Comparison of ENCODE assay signal across 22 cellular contexts in the genomic region with DNA sequence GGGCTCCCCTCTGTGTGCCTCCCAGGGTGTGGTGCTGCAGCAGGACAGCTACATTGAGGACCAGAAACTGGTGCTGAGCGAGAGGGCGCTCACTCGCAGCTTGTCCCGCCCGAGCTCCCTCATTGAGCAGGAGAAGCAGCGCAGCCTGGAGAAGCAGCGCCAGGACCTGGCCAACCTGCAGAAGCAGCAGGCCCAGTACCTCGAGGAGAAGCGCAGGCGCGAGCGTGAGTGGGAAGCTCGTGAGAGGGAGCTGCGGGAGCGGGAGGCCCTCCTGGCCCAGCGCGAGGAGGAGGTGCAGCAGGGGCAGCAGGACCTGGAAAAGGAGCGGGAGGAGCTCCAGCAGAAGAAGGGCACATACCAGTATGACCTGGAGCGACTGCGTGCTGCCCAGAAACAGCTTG. TPM values are rescaled to one million over a fixed set of nuclear protein-coding genes. Genes with fewer than 3 reads are reported as not detected.
A peak's percentile ranks its signal among the peaks of the same experiment; 100 is the strongest.
DNase-seq lines count a peak whose midpoint lies in the region; ATAC-seq, FAIRE-seq and TF ChIP-seq lines count a peak whose summit lies in the region.
"Had no signal": no experiment of that assay in that cellular context is flagged by ENCODE, and none has a peak within 500 bp of the region (broad histone marks: within the 10 kb centered on the region; RNA-seq: fewer than 3 reads in every experiment).

No MANE protein-coding gene starts in this region.

- no peak overlapping the region for H3K4me3 Mint-ChIP-seq in H9

- no peak overlapping the region for H2BK120ac ChIP-seq in H9 (ENCODE audit: low read depth, low read length, poor library complexity, severe bottlenecking)
- no peak overlapping the region for H2BK120ac ChIP-seq in H1 (replicated peaks; ENCODE audit: low read depth, low read length)

- no peak for TF ChIP-seq CTCF in H9 (conservative IDR thresholded peaks at IDR 0.05)
- no peak for TF ChIP-seq CTCF in H1 (IDR thresholded peaks at IDR 0.05; ENCODE audit: control extremely low read depth in 1 of 3, insufficient read depth in 1 of 3, low read depth in 1 of 3, low read length in 3 of 3)
- TF ChIP-seq CTCF in spleen (IDR thresholded peaks at IDR 0.05 in 8 of 11, conservative IDR thresholded peaks at IDR 0.05 in 3 of 11), result no peak

- peak; percentile 13 to 16 for DNase-seq in activated T-cell treated with anti-CD3 and anti-CD28 coated beads, Interleukin-2, amount 50 U/mL, for 48 hours
- DNase-seq in activated T-cell treated with anti-CD3 and anti-CD28 coated beads for 4 hours, result no peak
- DNase-seq in H9, result peak; percentile 50
- DNase-seq in H1 (ENCODE audit: low read depth in 1 of 2, low spot score in 2 of 2), result no peak
- peak; percentile 71 for DNase-seq in spleen
- no peak for DNase-seq in medulla oblongata (ENCODE audit: extremely low spot score)
- DNase-seq in activated naive CD4-positive, alpha-beta T cell treated with anti-CD3 and anti-CD28 coated beads, Interleukin-2, amount 50 U/mL, for 16 hours, result no peak
- DNase-seq: activated CD4-positive, alpha-beta T cell treated with anti-CD3 and anti-CD28 coated beads, Interleukin-2, amount 50 U/mL, for 1 hour; activated naive CD4-positive, alpha-beta T cell treated with Interleukin-2 at 50 U/mL for 16 hours; Caco-2; central memory CD4-positive, alpha-beta T cell; foreskin fibroblast; NCI-H1105; NCI-H2029 treated with DMSO at 0.1 percent for 48 hours; NCI-H446; PC-3 had no signal

- H3T11ph ChIP-seq in H9 (ENCODE audit: low read length), result no peak overlapping the region

- TF ChIP-seq POLR2A in H1 (IDR thresholded peaks at IDR 0.05; ENCODE audit: control extremely low read depth in 1 of 2, low read depth in 2 of 2, low read length in 2 of 2) (no peak), spleen (IDR thresholded peaks at IDR 0.05) (no peak)

- no peak overlapping the region; the same call in 1 of the 2 replicates for H3K14ac ChIP-seq in H9 (ENCODE audit: insufficient read depth, low read length)
- no peak overlapping the region for H3K14ac ChIP-seq in H1 (ENCODE audit: insufficient read length)

- intact Hi-C loops in spleen (cut with DNase I; ENCODE audit: low total_unique reads), result no loop called here

- peaks cover 0 to 31% (median 21%) of the 10 kb centered on the region in 4 experiments; a peak in 7 of 8 replicates for H3K36me3 ChIP-seq in H1 (ENCODE audit: control insufficient read depth in 2 of 4, insufficient read depth in 4 of 4, low read length in 3 of 4)
- H3K36me3 ChIP-seq in spleen, result peaks cover 9 to 100% (median 90%) of the 10 kb centered on the region in 6 donors

- H4K20me1 ChIP-seq in H9 (ENCODE audit: control insufficient read depth, insufficient read depth, insufficient read length) (no peaks in the 10 kb centered on the region), H1 (replicated peaks in 1 of 2; ENCODE audit: control insufficient read depth in 1 of 2, insufficient read depth in 2 of 2, low read length in 2 of 2) (peaks cover 0 to 2% of the 10 kb centered on the region in 2 experiments)
- H4K20me1 ChIP-seq: BLaER1 had no signal

- no peak for ATAC-seq in HG03469 (IDR thresholded peaks at IDR 0.05; ENCODE audit: unreplicated experiment)
- ATAC-seq: PC-3 had no signal

- H3K56ac ChIP-seq in H9 (ENCODE audit: insufficient read length, low read depth, low read length), result no peak overlapping the region
- H3K56ac ChIP-seq in H1 (replicated peaks; ENCODE audit: insufficient read length, low read depth, low read length), result no peak overlapping the region

- FAIRE-seq in H1 (lab: Jason Lieb, UNC), result no peak
- FAIRE-seq: GM19239 had no signal

- CTCF ChIA-PET in H1 (lab: Charles Lee; ENCODE audit: partially characterized antibody), result interaction anchor here (0.7 to 4.4 kb wide), 9 partner anchors 8 to 117 kb away, joined by 3 to 20 read pairs (median 5); no protein-coding TSS in a partner anchor

- H3K4me2 ChIP-seq in H9 (ENCODE audit: insufficient read depth, insufficient read length, low read length) (no peak overlapping the region), H1 (ENCODE audit: insufficient read depth in 1 of 2, low read depth in 2 of 2, low read length in 2 of 2) (no peak overlapping the region)
- H3K4me2 ChIP-seq: BLaER1, hepatocyte had no signal

- POLR2A ChIA-PET in H1 (lab: Charles Lee; ENCODE audit: partially characterized antibody), result interaction anchor here (1.1 to 1.2 kb wide), 2 partner anchors 9 to 10 kb away, joined by 3 to 4 read pairs; no protein-coding TSS in a partner anchor

- TF ChIP-seq EP300 in H1 (IDR thresholded peaks at IDR 0.05; ENCODE audit: borderline replicate concordance in 1 of 2, low read depth in 2 of 2, low read length in 2 of 2), result no peak

- H3K18ac ChIP-seq in H9 (ENCODE audit: insufficient read length, low read depth, low read length) (no peak overlapping the region), H1 (ENCODE audit: extremely low read depth, low read length) (no peak overlapping the region; the same call in 1 of the 2 replicates)

- H3K79me1 ChIP-seq in H9 (ENCODE audit: insufficient read depth, low read depth, low read length, poor library complexity, severe bottlenecking) (no peaks in the 10 kb centered on the region), H1 (ENCODE audit: low read depth, low read length) (no peaks in the 10 kb centered on the region)

- peaks cover 27 to 63% (median 58%) of the 10 kb centered on the region in 3 experiments; a peak in 6 of 7 replicates for H3K36me3 Mint-ChIP-seq in H9 (ENCODE audit: insufficient read depth in 1 of 3, low read depth in 3 of 3)

- no peak overlapping the region for H3K27ac ChIP-seq in H9 (ENCODE audit: insufficient read length, low read depth, low read length)
- H3K27ac ChIP-seq in H1 (ENCODE audit: low read depth, low read length), result no peak overlapping the region
- no peak overlapping the region for H3K27ac ChIP-seq in spleen
- H3K27ac ChIP-seq: BLaER1, hepatocyte, SJSA1 had no signal

- H3K27me3 Mint-ChIP-seq in H9 (ENCODE audit: low read depth), result no peaks in the 10 kb centered on the region

- no peaks in the 10 kb centered on the region for H3K9me3 Mint-ChIP-seq in H9

- no peaks in the 10 kb centered on the region for H3K23me2 ChIP-seq in H9 (ENCODE audit: insufficient read length, low read depth, low read length, poor library complexity, severe bottlenecking)
- no peaks in the 10 kb centered on the region for H3K23me2 ChIP-seq in H1 (ENCODE audit: low read depth, low read length)

- H3K27ac Mint-ChIP-seq in H9, result peak overlapping the region in 2 of 3 experiments; percentile 27 to 65; a peak in 2 of 7 replicates

- H3K4me1 Mint-ChIP-seq in H9, result peaks cover 8 to 12% of the 10 kb centered on the region in 2 experiments; a peak in 2 of 4 replicates

- H3K4ac ChIP-seq in H9 (ENCODE audit: low read depth, low read length) (no peak overlapping the region), H1 (replicated peaks; ENCODE audit: insufficient read length, low read depth, low read length) (no peak overlapping the region)

- H3K4me3 ChIP-seq in H1 (ENCODE audit: extremely low read depth in 1 of 4, insufficient read depth in 2 of 4, low read depth in 3 of 4, low read length in 4 of 4) (no peak overlapping the region), spleen (no peak overlapping the region)
- H3K4me3 ChIP-seq: BLaER1, hepatocyte, lung, SJSA1 had no signal

- H3K4me1 ChIP-seq in H9 (ENCODE audit: insufficient read depth, low read length) (no peaks in the 10 kb centered on the region; the same call in 1 of the 2 replicates), H1 (replicated peaks in 1 of 4; ENCODE audit: control insufficient read depth in 3 of 4, insufficient read depth in 4 of 4, low read length in 3 of 4) (peaks cover 0 to 4% (median 0%) of the 10 kb centered on the region in 4 experiments; a peak in 2 of 7 replicates), spleen (peaks cover 0 to 4% (median 0%) of the 10 kb centered on the region in 6 donors)
- H3K4me1 ChIP-seq: BLaER1, Caco-2, SJSA1 had no signal

- H4K91ac ChIP-seq in H9 (ENCODE audit: insufficient read length, low read depth, low read length), result no peak overlapping the region
- no peak overlapping the region for H4K91ac ChIP-seq in H1 (replicated peaks; ENCODE audit: insufficient read length, low read length)

- H3K27me3 ChIP-seq in H9 (ENCODE audit: insufficient read depth, low read length) (no peaks in the 10 kb centered on the region), H1 (replicated peaks in 1 of 4; ENCODE audit: control insufficient read depth in 3 of 4, extremely low read depth in 1 of 4, insufficient read depth in 3 of 4, low read length in 3 of 4) (no peaks in the 10 kb centered on the region), spleen (replicated peaks in 1 of 7) (no peaks in the 10 kb centered on the region)
- H3K27me3 ChIP-seq: BLaER1, hepatocyte, SJSA1 had no signal

- H2AFZ ChIP-seq in H9 (ENCODE audit: low read length), result no peak overlapping the region
- H2AFZ ChIP-seq in H1 (ENCODE audit: low read length), result no peak overlapping the region
- H2AFZ ChIP-seq: hepatocyte had no signal

- H2BK15ac ChIP-seq in H9 (ENCODE audit: low read depth, low read length), result no peak overlapping the region
- no peak overlapping the region for H2BK15ac ChIP-seq in H1 (ENCODE audit: low read length)

- no peak overlapping the region for H3K9ac ChIP-seq in H9 (ENCODE audit: extremely low read depth, insufficient read length, low read length)
- no peak overlapping the region for H3K9ac ChIP-seq in H1 (replicated peaks in 1 of 4; ENCODE audit: extremely low read depth in 1 of 4, low read depth in 3 of 4, low read length in 3 of 4)
- H3K9ac ChIP-seq: BLaER1 had no signal

- H2BK12ac ChIP-seq in H9 (ENCODE audit: insufficient read length, low read depth, low read length) (no peak overlapping the region), H1 (ENCODE audit: low read depth, low read length) (no peak overlapping the region)

- H4K8ac ChIP-seq in H9 (replicated peaks; ENCODE audit: insufficient read length, low read depth, low read length) (no peak overlapping the region), H1 (ENCODE audit: extremely low read depth, insufficient read depth, low read length) (no peak overlapping the region; the same call in 1 of the 2 replicates)

- no peaks in the 10 kb centered on the region for H3K9me3 ChIP-seq in H9 (ENCODE audit: control insufficient read depth, low read depth, low read length)
- no peaks in the 10 kb centered on the region for H3K9me3 ChIP-seq in H1 (ENCODE audit: insufficient read depth in 2 of 2, low read depth in 1 of 2, low read length in 1 of 2)
- H3K9me3 ChIP-seq in spleen, result no peaks in the 10 kb centered on the region
- H3K9me3 ChIP-seq: BLaER1, Caco-2, SJSA1 had no signal

- H2AK5ac ChIP-seq in H9 (ENCODE audit: insufficient read length, low read length) (no peak overlapping the region), H1 (ENCODE audit: low read depth, low read length) (no peak overlapping the region)

- H3K23ac ChIP-seq in H9 (ENCODE audit: insufficient read length, low read depth, low read length) (no peak overlapping the region), H1 (ENCODE audit: insufficient read length) (no peak overlapping the region)

- H2BK5ac ChIP-seq in H9 (ENCODE audit: insufficient read length, low read length) (no peak overlapping the region), H1 (ENCODE audit: low read depth, low read length) (no peak overlapping the region)

- TF ChIP-seq RAD21 in H1 (IDR thresholded peaks at IDR 0.05 in 1 of 2, conservative IDR thresholded peaks at IDR 0.05 in 1 of 2; ENCODE audit: low read depth in 2 of 2, low read length in 2 of 2), result no peak

- H2BK20ac ChIP-seq in H9 (ENCODE audit: low read depth, low read length, poor library complexity, severe bottlenecking), result no peak overlapping the region
- no peak overlapping the region for H2BK20ac ChIP-seq in H1 (ENCODE audit: low read length)

- H4K5ac ChIP-seq in H9 (ENCODE audit: insufficient read length, low read depth, low read length) (no peak overlapping the region), H1 (ENCODE audit: insufficient read length, low read depth, low read length) (no peak overlapping the region)

- H3K79me2 ChIP-seq in H9 (ENCODE audit: insufficient read depth, low read length), result no peaks in the 10 kb centered on the region
- no peaks in the 10 kb centered on the region for H3K79me2 ChIP-seq in H1 (ENCODE audit: control insufficient read depth in 1 of 2, insufficient read depth in 2 of 2, low read length in 2 of 2)
- H3K79me2 ChIP-seq: hepatocyte had no signal

- no CpG with 5 or more reads among the region's 20 CpGs for WGBS in H9 (ENCODE audit: extremely low coverage, insufficient read length, low lambda C conversion rate)
- 96% methylated on average over 20 of the region's 20 CpGs; no CpG with 5 or more reads in 1 of the 2 experiments for WGBS in H1 (ENCODE audit: extremely low coverage in 1 of 2, insufficient coverage in 1 of 2, insufficient read length in 1 of 2, insufficient replicate concordance in 2 of 2, low coverage in 1 of 2, low lambda C conversion rate in 2 of 2, missing lambda C conversion rate in 1 of 2), 2 experiments
- WGBS in spleen, 5 donors, result 93 to 96% (median 96%) methylated on average over 20 of the region's 20 CpGs

RNA-seq across cellular contexts. Expression of gene KLHL25, which starts 53.7 kb away (rescaled TPM):
- 18.2 and 18.4 TPM in 2 replicates for total RNA-seq in H9 (2021)
- total RNA-seq in H1 (2021; fragmentation: NEBNext Ultra II Directional; extraction: Animal tissue kit (Norgen Biotek cat#: 25700)), result 16.5 and 17.1 TPM in 2 replicates
- polyA plus RNA-seq in H1 (2011; rRNA removed), result 22.0 and 28.6 TPM in 2 replicates
- 19.5 TPM for polyA plus RNA-seq in H1 (2011; cell fraction: cytosol; rRNA removed)
- 35.3 TPM for polyA plus RNA-seq in H1 (2011; cell fraction: nucleus; rRNA removed)
- polyA plus RNA-seq in H1 (2012, experiment 1 of 2), result 10.2 to 16.3 TPM (median 14.4 TPM) in 4 replicates
- polyA plus RNA-seq in H1 (2012, experiment 2 of 2), result 13.3 TPM
- polyA plus RNA-seq in H1 (2013, experiment 1 of 2), result 7.5 TPM
- polyA plus RNA-seq in H1 (2013, experiment 2 of 2), result 6.3 TPM
- polyA minus RNA-seq in H1 (2011; rRNA and poly(A)+ RNA removed), result 17.1 and 19.3 TPM in 2 replicates
- polyA minus RNA-seq in H1 (2011; cell fraction: cytosol; rRNA and poly(A)+ RNA removed), result 14.2 TPM
- polyA minus RNA-seq in H1 (2011; cell fraction: nucleus; rRNA and poly(A)+ RNA removed), result 28.4 TPM
- total RNA-seq in spleen, result 1 to 10 TPM; 2.7 to 4.6 (median 4.0) TPM
- polyA plus RNA-seq in spleen, result 1 to 10 TPM in 2 of 3 donors, under 1 TPM in 1; 1.00 to 2.4 (median 1.7) TPM

Comparison
In these comparisons a context has a peak if more than half of its experiments do, and no peak if none do; other contexts are left out.
1. DNase-seq: peak in activated T-cell treated with anti-CD3 and anti-CD28 coated beads, Interleukin-2, amount 50 U/mL, for 48 hours (2 of 2), H9 (single experiment) and spleen (single experiment); none in activated T-cell treated with anti-CD3 and anti-CD28 coated beads for 4 hours (single experiment), H1 (0 of 2), medulla oblongata (single experiment) and activated naive CD4-positive, alpha-beta T cell treated with anti-CD3 and anti-CD28 coated beads, Interleukin-2, amount 50 U/mL, for 16 hours (single experiment).